Comparison of ENCODE assay signal across 33 cellular contexts in the genomic region with DNA sequence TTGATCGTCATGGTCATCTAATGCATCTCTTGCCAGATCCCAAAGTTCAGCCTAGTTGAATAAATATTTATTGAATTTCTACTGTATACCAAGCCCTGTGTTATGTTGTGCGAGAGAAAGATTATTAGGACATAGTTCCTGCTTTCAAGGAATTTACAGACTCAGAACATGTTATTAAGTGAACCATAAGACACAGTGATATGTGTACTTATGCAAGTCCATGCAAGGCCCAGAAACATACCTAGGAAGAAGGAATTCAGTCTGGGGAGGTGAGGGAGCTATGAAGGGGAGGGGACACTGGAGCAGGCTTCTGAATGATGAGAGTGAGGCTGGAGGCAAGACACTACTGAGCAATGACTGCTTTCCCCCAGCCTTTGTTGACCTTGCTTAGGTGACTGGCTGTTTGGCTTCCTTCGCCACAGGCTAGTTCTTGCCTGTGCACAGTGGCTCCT.
DNase-seq lines count a peak whose midpoint lies in the region; ATAC-seq and TF ChIP-seq lines count a peak whose summit lies in the region.
"Had no signal": no experiment of that assay in that cellular context is flagged by ENCODE, and none has a peak within 500 bp of the region (broad histone marks: within the 10 kb centered on the region; RNA-seq: fewer than 3 reads in every experiment).

No MANE protein-coding gene starts in this region.

- H4K20me1 ChIP-seq in mammary epithelial cell (ENCODE audit: insufficient read depth, low read length) = no peaks in the 10 kb centered on the region
- H4K20me1 ChIP-seq: BLaER1 treated with 17β-estradiol and CSF1 and Interleukin-3, amounts not matched to agents 10 nM and 100 nM had no signal

- H3K36me3 ChIP-seq in mammary epithelial cell (ENCODE audit: insufficient read depth, low read length) (no peaks in the 10 kb centered on the region), breast epithelium (no peaks in the 10 kb centered on the region)
- H3K36me3 ChIP-seq: BLaER1 treated with 17β-estradiol and CSF1 and Interleukin-3, amounts not matched to agents 10 nM and 100 nM; colonic mucosa; heart left ventricle; SJCRH30; transverse colon had no signal

- H3K4me1 Mint-ChIP-seq in mesothelial cell of epicardium (peaks cover 38% of the 10 kb centered on the region), chondrocyte (ENCODE audit: low read depth) (peaks cover 17% of the 10 kb centered on the region)
- no peaks in the 10 kb centered on the region for H3K4me1 Mint-ChIP-seq in activated CD4-positive, alpha-beta T cell treated with anti-CD3 and anti-CD28 coated beads, Interleukin-2, amount 10 ng/mL, durations not matched to agents 7 days and 5 days
- H3K4me1 Mint-ChIP-seq: activated CD4-positive, alpha-beta T cell treated with anti-CD3 and anti-CD28 coated beads for 36 hours; activated naive CD4-positive, alpha-beta T cell treated with anti-CD3 and anti-CD28 coated beads, Interleukin-2, amount 50 U/mL, for 24 hours; memory B cell; stimulated activated effector memory CD8-positive, alpha-beta T cell treated with anti-CD3 and anti-CD28 coated beads, Interleukin-12 subunit alpha, Interleukin-12 subunit beta, amount 100 ng/mL, for 72 hours had no signal

- H3K79me2 ChIP-seq in mammary epithelial cell (ENCODE audit: insufficient read depth, low read length) = no peaks in the 10 kb centered on the region

- dilution Hi-C loops in mammary epithelial cell (cut with HindIII; ENCODE audit: low sequenced_read_pairs) = no loop called here

- no peak overlapping the region for H3K9ac ChIP-seq in mammary epithelial cell (ENCODE audit: insufficient read depth, low read length)
- H3K9ac ChIP-seq: BLaER1 treated with 17β-estradiol and CSF1 and Interleukin-3, amounts not matched to agents 10 nM and 100 nM had no signal

- no peak for TF ChIP-seq CTCF in mammary epithelial cell (conservative IDR thresholded peaks at IDR 0.05 in 1 of 2, IDR thresholded peaks at IDR 0.05 in 1 of 2; ENCODE audit: extremely low read depth in 1 of 2, insufficient read depth in 1 of 2, low read depth in 1 of 2, low read length in 2 of 2)
- TF ChIP-seq CTCF in breast epithelium (IDR thresholded peaks at IDR 0.05) = no peak
- no peak for TF ChIP-seq CTCF in mesothelial cell of epicardium (IDR thresholded peaks at IDR 0.05; ENCODE audit: unreplicated experiment)
- no peak for TF ChIP-seq CTCF in chondrocyte (IDR thresholded peaks at IDR 0.05)
- no peak for TF ChIP-seq CTCF in omental fat pad (IDR thresholded peaks at IDR 0.05)

- POLR2A ChIA-PET in activated CD4-positive, alpha-beta T cell treated with anti-CD3 and anti-CD28 coated beads, Interleukin-2, amount 10 ng/mL, durations not matched to agents 7 days and 5 days (lab: Charles Lee) = no interaction called here

- no peak overlapping the region for H2AFZ ChIP-seq in mammary epithelial cell (ENCODE audit: low read depth, low read length)

- H3K36me3 Mint-ChIP-seq in mesothelial cell of epicardium (no peaks in the 10 kb centered on the region), chondrocyte (ENCODE audit: low read depth) (no peaks in the 10 kb centered on the region)
- no peaks in the 10 kb centered on the region for H3K36me3 Mint-ChIP-seq in activated CD4-positive, alpha-beta T cell treated with anti-CD3 and anti-CD28 coated beads, Interleukin-2, amount 10 ng/mL, durations not matched to agents 7 days and 5 days (ENCODE audit: low read depth)
- H3K36me3 Mint-ChIP-seq: activated naive CD4-positive, alpha-beta T cell treated with anti-CD3 and anti-CD28 coated beads, Interleukin-2, amount 50 U/mL, for 24 hours; memory B cell; stimulated activated effector memory CD8-positive, alpha-beta T cell treated with anti-CD3 and anti-CD28 coated beads, Interleukin-12 subunit alpha, Interleukin-12 subunit beta, amount 100 ng/mL, for 72 hours had no signal

- in situ Hi-C loops in mammary epithelial cell (cut with MboI; ENCODE audit: low sequenced_read_pairs in 2 of 2) = no loop called here

- H3K4me3 Mint-ChIP-seq in mesothelial cell of epicardium = no peak overlapping the region
- H3K4me3 Mint-ChIP-seq in chondrocyte (ENCODE audit: unreplicated experiment) = no peak overlapping the region
- H3K4me3 Mint-ChIP-seq in activated CD4-positive, alpha-beta T cell treated with anti-CD3 and anti-CD28 coated beads, Interleukin-2, amount 10 ng/mL, durations not matched to agents 7 days and 5 days = no peak overlapping the region
- H3K4me3 Mint-ChIP-seq: activated CD4-positive, alpha-beta T cell treated with anti-CD3 and anti-CD28 coated beads for 36 hours; activated naive CD4-positive, alpha-beta T cell treated with anti-CD3 and anti-CD28 coated beads, Interleukin-2, amount 50 U/mL, for 24 hours; H9; memory B cell; stimulated activated effector memory CD8-positive, alpha-beta T cell treated with anti-CD3 and anti-CD28 coated beads, Interleukin-12 subunit alpha, Interleukin-12 subunit beta, amount 100 ng/mL, for 72 hours had no signal

- no peak for ATAC-seq in omental fat pad (ENCODE audit: low FRiP score)
- ATAC-seq: activated CD4-positive, alpha-beta T cell treated with anti-CD3 and anti-CD28 coated beads for 36 hours; heart left ventricle; psoas muscle; stimulated activated effector memory CD8-positive, alpha-beta T cell treated with anti-CD3 and anti-CD28 coated beads, Interleukin-12 subunit alpha, Interleukin-12 subunit beta, amount 100 ng/mL, for 72 hours had no signal

- CTCF ChIA-PET in mammary epithelial cell (lab: Charles Lee; ENCODE audit: low non-redundant PET) = interaction anchor here (0.5 to 0.7 kb wide), 2 partner anchors 127 to 232 kb away, joined by 4 to 5 read pairs; no protein-coding TSS in a partner anchor
- CTCF ChIA-PET in activated CD4-positive, alpha-beta T cell treated with anti-CD3 and anti-CD28 coated beads, Interleukin-2, amount 10 ng/mL, durations not matched to agents 7 days and 5 days (lab: Charles Lee) = interaction anchor here (0.6 kb wide), 1 partner anchor 1076 kb away, joined by 4 read pairs; no protein-coding TSS in a partner anchor

- H3K27me3 Mint-ChIP-seq in mesothelial cell of epicardium (ENCODE audit: low read depth) = no peaks in the 10 kb centered on the region
- no peaks in the 10 kb centered on the region for H3K27me3 Mint-ChIP-seq in chondrocyte (ENCODE audit: low read depth)
- peaks cover 10% of the 10 kb centered on the region for H3K27me3 Mint-ChIP-seq in activated CD4-positive, alpha-beta T cell treated with anti-CD3 and anti-CD28 coated beads, Interleukin-2, amount 10 ng/mL, durations not matched to agents 7 days and 5 days
- H3K27me3 Mint-ChIP-seq: activated CD4-positive, alpha-beta T cell treated with anti-CD3 and anti-CD28 coated beads for 36 hours; activated naive CD4-positive, alpha-beta T cell treated with anti-CD3 and anti-CD28 coated beads, Interleukin-2, amount 50 U/mL, for 24 hours had no signal

- H3K9me3 Mint-ChIP-seq in mesothelial cell of epicardium (no peaks in the 10 kb centered on the region), chondrocyte (ENCODE audit: low read depth) (no peaks in the 10 kb centered on the region)
- no peaks in the 10 kb centered on the region for H3K9me3 Mint-ChIP-seq in activated CD4-positive, alpha-beta T cell treated with anti-CD3 and anti-CD28 coated beads, Interleukin-2, amount 10 ng/mL, durations not matched to agents 7 days and 5 days
- H3K9me3 Mint-ChIP-seq: activated naive CD4-positive, alpha-beta T cell treated with anti-CD3 and anti-CD28 coated beads, Interleukin-2, amount 50 U/mL, for 24 hours; activated T-helper 2 cell treated with anti-CD3 and anti-CD28 coated beads, Interferon-gamma antibody, Interleukin-2, Interleukin-4, amounts not matched to agents 10 μg/mL and 5 μg/mL and 100 μg/mL, durations not matched to agents 14 hours and 24 hours and 36 hours; H9; stimulated activated effector memory CD8-positive, alpha-beta T cell treated with anti-CD3 and anti-CD28 coated beads, Interleukin-12 subunit alpha, Interleukin-12 subunit beta, amount 100 ng/mL, for 72 hours had no signal

- intact Hi-C loops in mammary epithelial cell (cut with micrococcal nuclease) (loop anchor here (2.0 to 5.0 kb wide), 3 partner anchors 37 to 75 kb away; no protein-coding TSS in a partner anchor), breast epithelium (cut with DNase I; ENCODE audit: low total_unique reads) (no loop called here)

- TF ChIP-seq POLR2A in breast epithelium (IDR thresholded peaks at IDR 0.05) = no peak

- H3K4me3 ChIP-seq in mammary epithelial cell (replicated peaks in 1 of 3; ENCODE audit: insufficient read depth in 1 of 3, low read depth in 2 of 3, low read length in 3 of 3) = no peak overlapping the region
- no peak overlapping the region for H3K4me3 ChIP-seq in breast epithelium
- H3K4me3 ChIP-seq: BLaER1 treated with 17β-estradiol and CSF1 and Interleukin-3, amounts not matched to agents 10 nM and 100 nM; colonic mucosa; heart left ventricle; psoas muscle; SJCRH30; transverse colon had no signal

- no peaks in the 10 kb centered on the region for H3K27me3 ChIP-seq in mammary epithelial cell (ENCODE audit: insufficient read depth, low read length)
- H3K27me3 ChIP-seq in breast epithelium = no peaks in the 10 kb centered on the region
- H3K27me3 ChIP-seq: BLaER1 treated with 17β-estradiol and CSF1 and Interleukin-3, amounts not matched to agents 10 nM and 100 nM; colonic mucosa; SJCRH30; transverse colon had no signal

- BruUV-seq in mammary epithelial cell (replicated peaks; lab: Mats Ljungman, UMichigan) = no TSS peak

- 42% methylated on average over 3 of the region's 3 CpGs for WGBS in mammary epithelial cell (ENCODE audit: low coverage, missing lambda C conversion rate)

- DNase-seq in mammary epithelial cell (peak; percentile 94), breast epithelium (ENCODE audit: low spot score in 2 of 2) (no peak), islet precursor cell (peak; percentile 78), mesothelial cell of epicardium (ENCODE audit: low spot score in 2 of 2, unreplicated experiment in 2 of 2) (no peak), chondrocyte (ENCODE audit: low spot score) (no peak), HK-2 (ENCODE audit: unreplicated experiment) (no peak), omental fat pad (ENCODE audit: low spot score) (no peak)
- DNase-seq in activated CD4-positive, alpha-beta T cell treated with anti-CD3 and anti-CD28 coated beads, Interleukin-2, amount 10 ng/mL, durations not matched to agents 7 days and 5 days = no peak
- DNase-seq: activated CD4-positive, alpha-beta T cell treated with anti-CD3 and anti-CD28 coated beads for 36 hours; activated CD8-positive, alpha-beta memory T cell treated with anti-CD3 and anti-CD28 coated beads for 24 hours; activated T-cell treated with anti-CD3 and anti-CD28 coated beads for 4 hours; amygdala; colonic mucosa; DMS53; effector CD4-positive, alpha-beta T cell; H9; heart left ventricle; NCI-H1092; NCI-H1694 treated with DMSO at 0.1 percent for 48 hours; NCI-H446; NCI-H774; psoas muscle; SJCRH30; stimulated activated CD4-positive, alpha-beta T cell treated with anti-CD3 and anti-CD28 coated beads, Interleukin-15, amount 100 ng/mL, for 24 hours; SW 1271; T-helper 9 cell; transverse colon had no signal

- peak overlapping the region; percentile 42 for H3K27ac ChIP-seq in mammary epithelial cell (ENCODE audit: insufficient read depth, low read depth, low read length)
- no peak overlapping the region for H3K27ac ChIP-seq in breast epithelium
- H3K27ac ChIP-seq: 22Rv1; BLaER1 treated with 17β-estradiol and CSF1 and Interleukin-3, amounts not matched to agents 10 nM and 100 nM; colonic mucosa; heart left ventricle; psoas muscle; SJCRH30; transverse colon had no signal

- H3K27ac Mint-ChIP-seq in mesothelial cell of epicardium (peak overlapping the region; percentile 74), chondrocyte (ENCODE audit: unreplicated experiment) (no peak overlapping the region)
- no peak overlapping the region for H3K27ac Mint-ChIP-seq in activated CD4-positive, alpha-beta T cell treated with anti-CD3 and anti-CD28 coated beads, Interleukin-2, amount 10 ng/mL, durations not matched to agents 7 days and 5 days
- H3K27ac Mint-ChIP-seq: activated CD4-positive, alpha-beta T cell treated with anti-CD3 and anti-CD28 coated beads for 36 hours; activated naive CD4-positive, alpha-beta T cell treated with anti-CD3 and anti-CD28 coated beads, Interleukin-2, amount 50 U/mL, for 24 hours; activated T-helper 2 cell treated with anti-CD3 and anti-CD28 coated beads, Interferon-gamma antibody, Interleukin-2, Interleukin-4, amounts not matched to agents 10 μg/mL and 5 μg/mL and 100 μg/mL, durations not matched to agents 14 hours and 24 hours and 36 hours; memory B cell; stimulated activated effector memory CD8-positive, alpha-beta T cell treated with anti-CD3 and anti-CD28 coated beads, Interleukin-12 subunit alpha, Interleukin-12 subunit beta, amount 100 ng/mL, for 72 hours had no signal

- no peaks in the 10 kb centered on the region for H3K9me3 ChIP-seq in mammary epithelial cell (replicated peaks; ENCODE audit: insufficient read depth, low read length)
- H3K9me3 ChIP-seq in breast epithelium = no peaks in the 10 kb centered on the region
- H3K9me3 ChIP-seq: BLaER1 treated with 17β-estradiol and CSF1 and Interleukin-3, amounts not matched to agents 10 nM and 100 nM; colonic mucosa; heart left ventricle; psoas muscle; SJCRH30; transverse colon had no signal

- peaks cover 34% of the 10 kb centered on the region for H3K4me1 ChIP-seq in mammary epithelial cell (ENCODE audit: insufficient read depth, low read length)
- no peaks in the 10 kb centered on the region for H3K4me1 ChIP-seq in breast epithelium
- H3K4me1 ChIP-seq: psoas muscle, SJCRH30 had no signal

- peak overlapping the region; percentile 13 for H3K4me2 ChIP-seq in mammary epithelial cell (ENCODE audit: insufficient read depth, low read depth, low read length)
- H3K4me2 ChIP-seq: BLaER1 treated with 17β-estradiol and CSF1 and Interleukin-3, amounts not matched to agents 10 nM and 100 nM had no signal

Comparison
In these comparisons a context has a peak if more than half of its experiments do, and no peak if none do; other contexts are left out.
1. DNase-seq: peak in mammary epithelial cell (single experiment) and islet precursor cell (single experiment); none in breast epithelium (0 of 2), mesothelial cell of epicardium (0 of 2), chondrocyte (single experiment), HK-2 (single experiment), omental fat pad (single experiment) and activated CD4-positive, alpha-beta T cell treated with anti-CD3 and anti-CD28 coated beads, Interleukin-2, amount 10 ng/mL, durations not matched to agents 7 days and 5 days (single experiment).